11 cellular contexts compared by ENCODE assay signal in genomic region chr1:24294228-24294672, GRCh38. TPM values are rescaled to one million over a fixed set of nuclear protein-coding genes. Genes with fewer than 3 reads are reported as not detected.
DNase-seq lines count a peak whose midpoint lies in the region; ATAC-seq, FAIRE-seq and TF ChIP-seq lines count a peak whose summit lies in the region.
"Had no signal": no experiment of that assay in that cellular context is flagged by ENCODE, and none has a peak within 500 bp of the region (broad histone marks: within the 10 kb centered on the region; RNA-seq: fewer than 3 reads in every experiment).

No MANE protein-coding gene starts in this region.

- no peak for TF ChIP-seq POLR2A in K562 (conservative IDR thresholded peaks at IDR 0.05)
- TF ChIP-seq POLR2A in right lobe of liver (IDR thresholded peaks at IDR 0.05), result no peak

- intact Hi-C loops in K562 (cut with micrococcal nuclease) (no loop called here), right lobe of liver (cut with DNase I) (no loop called here), upper lobe of right lung (cut with DNase I) (no loop called here)

- POLR2A ChIA-PET in K562 (lab: Yijun Ruan, JAX), result interaction anchor here (0.6 to 1.1 kb wide), 2 partner anchors 13 to 48 kb away, joined by 3 read pairs; no protein-coding TSS in a partner anchor

- H2AFZ ChIP-seq in K562 (ENCODE audit: low read depth, low read length), result peak overlapping the region; percentile 58; the same call in 1 of the 2 replicates

- no peak overlapping the region for H3K9ac ChIP-seq in K562 (ENCODE audit: insufficient read depth in 1 of 2, low read depth in 2 of 2, low read length in 2 of 2)

- peak overlapping the region; percentile 22; the same call in 1 of the 3 replicates for H3K27ac ChIP-seq in K562 (ENCODE audit: extremely low read depth, low read depth, low read length)
- peak overlapping the region in 1 of 3 donors; percentile 57 for H3K27ac ChIP-seq in right lobe of liver
- H3K27ac ChIP-seq in upper lobe of right lung, result peak overlapping the region; percentile 63

- H3K36me3 ChIP-seq in K562 (ENCODE audit: control insufficient read depth, insufficient read depth, low read length) (no peaks in the 10 kb centered on the region), right lobe of liver (no peaks in the 10 kb centered on the region), upper lobe of right lung (no peaks in the 10 kb centered on the region)

- H3K4me3 ChIP-seq in K562, result no peak overlapping the region
- H3K4me3 ChIP-seq in right lobe of liver, result no peak overlapping the region
- no peak overlapping the region for H3K4me3 ChIP-seq in upper lobe of right lung

- no peak overlapping the region; the same call in 1 of the 2 replicates for H3K4me2 ChIP-seq in K562 (ENCODE audit: insufficient read depth, low read length)

- H3K9me3 ChIP-seq in K562 (replicated peaks; ENCODE audit: control insufficient read depth, insufficient read depth, low read depth, low read length) (no peaks in the 10 kb centered on the region), right lobe of liver (no peaks in the 10 kb centered on the region), upper lobe of right lung (no peaks in the 10 kb centered on the region)

- no TSS peak for BruUV-seq in K562 (replicated peaks; lab: Mats Ljungman, UMichigan)

- H3K27me3 ChIP-seq in K562 (ENCODE audit: control insufficient read depth in 2 of 2, insufficient read depth in 2 of 2, low read length in 2 of 2) (peaks cover 36 to 49% of the 10 kb centered on the region in 2 experiments), right lobe of liver (no peaks in the 10 kb centered on the region), upper lobe of right lung (peaks cover 3% of the 10 kb centered on the region)

- DNase-seq in NCI-H2171 treated with DMSO at 0.1 percent for 48 hours (lab: John Stamatoyannopoulos, UW), result peak; percentile 12
- no peak for DNase-seq in NCI-H2171 (lab: John Stamatoyannopoulos, UW)
- peak in 1 of 4 experiments; percentile 24 for DNase-seq in K562 (ENCODE audit: extremely low read depth in 1 of 4, low spot score in 3 of 4)
- DNase-seq in right lobe of liver, result no peak
- no peak for DNase-seq in upper lobe of right lung
- DNase-seq in cortex of kidney (lab: John Stamatoyannopoulos, UW), result no peak
- DNase-seq in OCI-M2 (lab: John Stamatoyannopoulos, UW; ENCODE audit: unreplicated experiment), result no peak
- no peak for DNase-seq in activated CD8-positive, alpha-beta memory T cell treated with anti-CD3 and anti-CD28 coated beads, Interleukin-2, amount 50 U/mL, for 4 hours
- DNase-seq: activated naive CD8-positive, alpha-beta T cell treated with anti-CD3 and anti-CD28 coated beads, Interleukin-2, amount 10 ng/mL, durations not matched to agents 7 days and 5 days had no signal

- no peaks in the 10 kb centered on the region for H4K20me1 ChIP-seq in K562 (replicated peaks; ENCODE audit: control insufficient read depth, insufficient read depth, low read length)

- H3K4me1 ChIP-seq in K562 (replicated peaks in 1 of 2; ENCODE audit: control insufficient read depth in 2 of 2, insufficient read depth in 2 of 2, low read length in 2 of 2) (peaks cover 3 to 9% of the 10 kb centered on the region in 2 experiments; a peak in 4 of 5 replicates), right lobe of liver (peaks cover 0 to 19% (median 0%) of the 10 kb centered on the region in 4 donors), upper lobe of right lung (peaks cover 21% of the 10 kb centered on the region)

- in situ Hi-C loops in K562 (cut with MboI), result no loop called here

- peak; percentile 79 for FAIRE-seq in K562 (lab: Jason Lieb, UNC)
- FAIRE-seq: A204.1 had no signal

- ATAC-seq in K562, result peak; percentile 57
- peak in 3 of 4 donors; percentile 39 to 66 (median 58) for ATAC-seq in right lobe of liver
- ATAC-seq in upper lobe of right lung, result peak; percentile 5
- ATAC-seq: stimulated activated memory B cell treated with anti-CD40 and anti-IgM and Interleukin-4, amounts not matched to agents 10 μg/mL and 1 μg/mL and 100 μg/mL, for 72 hours had no signal

- TF ChIP-seq RAD21 in K562 (CRISPR knock-in tag; conservative IDR thresholded peaks at IDR 0.05 in 1 of 2, IDR thresholded peaks at IDR 0.05 in 1 of 2), result no peak

- no peaks in the 10 kb centered on the region for H3K79me2 ChIP-seq in K562 (ENCODE audit: control insufficient read depth, insufficient read depth, low read length)

- TF ChIP-seq CTCF in K562 (IDR thresholded peaks at IDR 0.05 in 2 of 3, conservative IDR thresholded peaks at IDR 0.05 in 1 of 3; ENCODE audit: insufficient read depth in 2 of 3, low read depth in 1 of 3, low read length in 3 of 3), result no peak
- TF ChIP-seq CTCF in right lobe of liver (IDR thresholded peaks at IDR 0.05), result no peak
- no peak for TF ChIP-seq CTCF in upper lobe of right lung (IDR thresholded peaks at IDR 0.05)

- peaks cover 5% of the 10 kb centered on the region for H3K9me1 ChIP-seq in K562 (ENCODE audit: control insufficient read depth, insufficient read depth, low read length)

- TF ChIP-seq EP300 in K562 (IDR thresholded peaks at IDR 0.05; ENCODE audit: low read length), result no peak

- 35% methylated on average over 9 of the region's 9 CpGs for WGBS in K562 (ENCODE audit: insufficient coverage, low coverage, missing lambda C conversion rate)
- 52% methylated on average over 8 of the region's 9 CpGs for WGBS in right lobe of liver (ENCODE audit: insufficient coverage, low coverage, low lambda C conversion rate, missing lambda C conversion rate)

- CTCF ChIA-PET in K562 (lab: Yijun Ruan, JAX; ENCODE audit: low intra/inter-chr PET ratio), result no interaction called here

TF ChIP-seq in K562, 482 proteins besides CTCF, POLR2A, EP300 and RAD21 (continues in another document):
- peak; percentile 46 for TF ChIP-seq JUND (IDR thresholded peaks at IDR 0.05; ENCODE audit: borderline replicate concordance, low read depth, low read length)
- TF ChIP-seq JUND (tag; IDR thresholded peaks at IDR 0.05; ENCODE audit: borderline replicate concordance, low read depth, low read length), result no peak
- peak; percentile 83 for TF ChIP-seq ATF3 (IDR thresholded peaks at IDR 0.05)
- no peak for TF ChIP-seq ATF3 (CRISPR knock-in tag; conservative IDR thresholded peaks at IDR 0.05)
- TF ChIP-seq C11orf30 (IDR thresholded peaks at IDR 0.05; ENCODE audit: low read depth), result peak; percentile 66
- peak in 1 of 3 experiments; percentile 55 for TF ChIP-seq YY1 (IDR thresholded peaks at IDR 0.05; ENCODE audit: borderline replicate concordance in 1 of 3, control insufficient read depth in 1 of 3, extremely low read depth in 1 of 3, insufficient read depth in 3 of 3, insufficient read length in 1 of 3, insufficient replicate concordance in 2 of 3, low read depth in 1 of 3, low read length in 2 of 3)
- TF ChIP-seq LCOR (CRISPR knock-in tag; IDR thresholded peaks at IDR 0.05), result no peak
- peak; percentile 79 for TF ChIP-seq FOSL1 (tag; conservative IDR thresholded peaks at IDR 0.05)
- TF ChIP-seq ZSCAN29 (IDR thresholded peaks at IDR 0.05), result peak; percentile 95
- TF ChIP-seq MAFG (tag; conservative IDR thresholded peaks at IDR 0.05), result peak; percentile 64; the same call in 1 of the 2 replicates
- no peak for TF ChIP-seq ARNT (IDR thresholded peaks at IDR 0.05)
- TF ChIP-seq TRIM24 (IDR thresholded peaks at IDR 0.05), result 0 out of 4 replicates have a peak, but pooled peaks of 1 of the 2 experiments have one; percentile 11
- TF ChIP-seq ZNF316 (IDR thresholded peaks at IDR 0.05), result peak; percentile 82
- no peak for TF ChIP-seq ETV1 (tag; conservative IDR thresholded peaks at IDR 0.05; ENCODE audit: low read depth)
- peak; percentile 71; the same call in 1 of the 2 replicates for TF ChIP-seq MAFK (IDR thresholded peaks at IDR 0.05; ENCODE audit: low read length)
- TF ChIP-seq NFE2 (IDR thresholded peaks at IDR 0.05; ENCODE audit: low read depth), result peak; percentile 74
- no peak for TF ChIP-seq HNRNPH1 (optimal IDR thresholded peaks at IDR 0.05; ENCODE audit: low read depth, low read length)
- TF ChIP-seq MAFF (IDR thresholded peaks at IDR 0.05; ENCODE audit: low read length), result peak; percentile 41; the same call in 1 of the 2 replicates
- 0 out of 2 replicates have a peak, but pooled peaks have one; percentile 14 for TF ChIP-seq CEBPG (CRISPR knock-in tag; IDR thresholded peaks at IDR 0.05)
- TF ChIP-seq CEBPG (tag; conservative IDR thresholded peaks at IDR 0.05 in 1 of 2, IDR thresholded peaks at IDR 0.05 in 1 of 2), result peak; percentile 58 to 84
- peak; percentile 92 for TF ChIP-seq BACH1 (tag; IDR thresholded peaks at IDR 0.05)

RNA-seq across cellular contexts. Expression of gene GRHL3, which starts 24.9 kb away (rescaled TPM):
- total RNA-seq in K562 (2011; cell fraction: chromatin; rRNA removed; ENCODE audit: low replicate concordance), result not detected in 2 replicates
- total RNA-seq in K562 (2011; cell fraction: nucleolus; rRNA removed), result not detected in 2 replicates
- not detected in 2 replicates for total RNA-seq in K562 (2011; cell fraction: nucleoplasm; rRNA removed)
- not detected in 2 replicates for total RNA-seq in K562 (2014; rRNA removed)
- not detected in 2 replicates for total RNA-seq in K562 (2014; rRNA removed; fragmentation: Illumina TruSeq; extraction: Trizol)
- not detected in 2 replicates for total RNA-seq in K562 (2015; rRNA removed; fragmentation: Illumina TruSeq; extraction: Trizol)
- not detected in 2 replicates for total RNA-seq in K562 (2021)
- not detected in 2 replicates for polyA plus RNA-seq in K562 (2011; rRNA removed)
- not detected in 2 replicates for polyA plus RNA-seq in K562 (2011; cell fraction: cytosol; rRNA removed)
- not detected in 2 replicates for polyA plus RNA-seq in K562 (2011; cell fraction: nucleus; rRNA removed)
- 0.13 and 0.35 TPM in 2 replicates for polyA plus RNA-seq in K562 (2012)
- 0.04 TPM in 1 of 2 replicates, not detected in the other for polyA plus RNA-seq in K562 (2014; fragmentation: Illumina TruSeq; extraction: Trizol)
- polyA plus RNA-seq in K562 (2014; fragmentation: Nextera tagmentation; extraction: Ambion mirVana), result under 1 TPM in 1 of 2 experiments, not detected in 1; 0.01 TPM
- 0.65 TPM in 1 of 2 replicates, not detected in the other for polyA plus RNA-seq in K562 (2014; rRNA removed)
- not detected in 2 replicates for polyA minus RNA-seq in K562 (2011; rRNA and poly(A)+ RNA removed)
- not detected in 2 replicates for polyA minus RNA-seq in K562 (2011; cell fraction: cytosol; rRNA and poly(A)+ RNA removed)
- not detected in 2 replicates for polyA minus RNA-seq in K562 (2011; cell fraction: nucleus; rRNA and poly(A)+ RNA removed)
- under 1 TPM in 5 of 6 experiments, not detected in 1; 0.20 to 1.00 (median 0.26) TPM for total RNA-seq in right lobe of liver
- total RNA-seq in upper lobe of right lung, result 0.55 TPM
- total RNA-seq: activated naive CD8-positive, alpha-beta T cell treated with anti-CD3 and anti-CD28 coated beads, Interleukin-2, amount 10 ng/mL, durations not matched to agents 7 days and 5 days had no signal

Comparison
In these comparisons a context has a peak if more than half of its experiments do, and no peak if none do; other contexts are left out.
1. ATAC-seq: peak in every context shown above with its lines; median percentile 58 in right lobe of liver; 57 in K562; 5 in upper lobe of right lung.